In genomic region chr6:157107571-157107914, GRCh38 we compare ENCODE assay signal across 1 cellular context.
TF ChIP-seq lines count a peak whose summit lies in the region.

No MANE protein-coding gene starts in this region.

TF ChIP-seq in SK-N-SH, 30 proteins besides CTCF, POLR2A, EP300 and RAD21 (continued from another document):
- no peak for TF ChIP-seq RXRA (IDR thresholded peaks at IDR 0.05; ENCODE audit: borderline replicate concordance, low read depth)
- no peak for TF ChIP-seq NRF1 (IDR thresholded peaks at IDR 0.05; ENCODE audit: low read depth, low read length)
- TF ChIP-seq POLR2AphosphoS5 (IDR thresholded peaks at IDR 0.05; ENCODE audit: low read depth, low read length), result no peak
- TF ChIP-seq MAX (IDR thresholded peaks at IDR 0.05; ENCODE audit: low read depth), result no peak
- TF ChIP-seq MEF2A (IDR thresholded peaks at IDR 0.05; ENCODE audit: borderline replicate concordance, low read depth), result no peak
- no peak for TF ChIP-seq FOSL2 (IDR thresholded peaks at IDR 0.05; ENCODE audit: borderline replicate concordance, low read depth)
- TF ChIP-seq USF2 (IDR thresholded peaks at IDR 0.05; ENCODE audit: borderline replicate concordance, low read depth, low read length), result no peak
- TF ChIP-seq REST (IDR thresholded peaks at IDR 0.05; ENCODE audit: low read depth, low read length), result no peak
- TF ChIP-seq FOXM1 (IDR thresholded peaks at IDR 0.05; ENCODE audit: low read depth), result no peak
- TF ChIP-seq RFX5 (IDR thresholded peaks at IDR 0.05; ENCODE audit: low read length), result no peak
